8 cellular contexts compared by ENCODE assay signal in the genomic region with DNA sequence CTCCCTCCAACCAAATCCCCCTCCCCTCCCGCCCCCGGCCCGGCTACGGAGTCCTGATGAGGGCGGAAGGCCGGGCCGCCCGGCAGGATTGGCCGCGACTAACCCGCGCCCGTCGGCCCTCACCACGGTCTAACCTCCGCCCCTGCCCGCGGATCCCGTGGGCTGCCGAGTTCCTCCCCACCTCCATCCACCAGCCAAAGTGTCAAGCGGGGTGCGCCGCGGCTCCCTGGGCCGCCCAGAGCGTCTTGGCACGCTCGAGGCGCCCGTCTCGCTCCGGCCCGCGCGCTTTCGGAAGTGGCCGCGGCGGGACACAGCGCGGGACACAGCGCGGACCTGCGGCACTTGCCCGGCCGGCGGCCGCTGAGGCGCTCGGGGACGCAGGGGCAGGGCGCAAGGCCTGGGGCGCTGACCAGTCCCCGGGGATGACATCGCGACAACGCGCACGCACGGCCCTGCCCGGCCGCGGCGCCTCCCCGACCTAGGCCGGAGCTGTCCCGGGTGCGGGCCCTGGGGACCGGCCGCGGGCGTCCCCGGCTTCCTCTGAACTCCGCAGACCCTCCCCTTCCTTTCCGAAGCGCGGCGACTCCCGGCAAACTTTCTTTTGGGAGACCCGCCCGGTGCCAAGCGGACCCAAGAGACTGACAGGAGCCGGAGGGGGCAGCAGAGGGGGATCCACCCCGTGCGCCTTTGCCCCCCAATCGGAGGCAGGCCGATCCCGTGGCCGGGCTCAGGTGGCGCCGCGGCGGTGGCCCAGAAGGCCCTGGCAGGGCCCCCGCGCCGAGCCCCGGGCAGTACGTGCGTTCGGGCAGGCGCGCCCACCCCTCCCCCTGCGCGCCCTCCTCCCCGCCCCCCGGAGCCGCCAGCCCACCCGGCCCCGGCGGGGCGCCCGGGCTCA.
DNase-seq lines count a peak whose midpoint lies in the region; ATAC-seq and TF ChIP-seq lines count a peak whose summit lies in the region.

No MANE protein-coding gene starts in this region.

- peak overlapping the region; percentile 90 to 96 for H3K27ac Mint-ChIP-seq in T-cell

- H3K4me3 ChIP-seq in AG10803 (ENCODE audit: low read length) (peak overlapping the region; percentile 69), cardiac fibroblast (replicated peaks in 1 of 2; ENCODE audit: low read depth in 2 of 2, low read length in 2 of 2) (peak overlapping the region; percentile 69 to 76)

- DNase-seq in AG10803 (ENCODE audit: low read depth) (peak; percentile 22), T-cell (peak in 11 of 34 experiments; percentile 20 to 61 (median 36)), cardiac fibroblast (ENCODE audit: low read depth in 2 of 2) (peak; percentile 27 to 37), kidney tubule cell (ENCODE audit: low spot score) (peak; percentile 55), NCI-H2029 treated with DMSO at 0.1 percent for 48 hours (lab: John Stamatoyannopoulos, UW) (no peak)
- peak; percentile 26 for DNase-seq in stimulated activated CD4-positive, alpha-beta T cell treated with anti-CD3 and anti-CD28 coated beads, Interleukin-1b, Interleukin-23, amount 100 ng/mL, for 48 hours

- H3K4me1 Mint-ChIP-seq in T-cell, result peaks cover 41 to 57% (median 52%) of the 10 kb centered on the region in 3 donors

- CTCF ChIA-PET in T-cell (lab: Charles Lee), result interaction anchor here in 1 of 2 donors (0.6 to 1.6 kb wide), 7 partner anchors 58 to 325 kb away, joined by 3 to 5 read pairs (median 4); no protein-coding TSS in a partner anchor

- no peaks in the 10 kb centered on the region for H3K9me3 Mint-ChIP-seq in T-cell

- H3K36me3 Mint-ChIP-seq in T-cell, result peaks cover 7% of the 10 kb centered on the region

- TF ChIP-seq CTCF in AG10803 (conservative IDR thresholded peaks at IDR 0.05; ENCODE audit: low read length) (no peak), cardiac fibroblast (IDR thresholded peaks at IDR 0.05; ENCODE audit: low read depth, low read length) (no peak)

- POLR2A ChIA-PET in T-cell (lab: Charles Lee), result interaction anchor here in 1 of 2 donors (0.7 to 1.5 kb wide), 2 partner anchors 39 to 58 kb away, joined by 3 to 5 read pairs; no protein-coding TSS in a partner anchor

- ATAC-seq in GM18870 (IDR thresholded peaks at IDR 0.05; ENCODE audit: unreplicated experiment) (peak; percentile 23), HG03095 (IDR thresholded peaks at IDR 0.05; ENCODE audit: unreplicated experiment) (peak; percentile 28), T-cell (replicated peaks in 1 of 4) (peak; percentile 35 to 57 (median 42))

- peak overlapping the region; percentile 81 to 89 (median 87) for H3K4me3 Mint-ChIP-seq in T-cell

- H3K27me3 Mint-ChIP-seq in T-cell, result no peaks in the 10 kb centered on the region
